ENCODE assay signal across 8 cellular contexts in the genomic region with DNA sequence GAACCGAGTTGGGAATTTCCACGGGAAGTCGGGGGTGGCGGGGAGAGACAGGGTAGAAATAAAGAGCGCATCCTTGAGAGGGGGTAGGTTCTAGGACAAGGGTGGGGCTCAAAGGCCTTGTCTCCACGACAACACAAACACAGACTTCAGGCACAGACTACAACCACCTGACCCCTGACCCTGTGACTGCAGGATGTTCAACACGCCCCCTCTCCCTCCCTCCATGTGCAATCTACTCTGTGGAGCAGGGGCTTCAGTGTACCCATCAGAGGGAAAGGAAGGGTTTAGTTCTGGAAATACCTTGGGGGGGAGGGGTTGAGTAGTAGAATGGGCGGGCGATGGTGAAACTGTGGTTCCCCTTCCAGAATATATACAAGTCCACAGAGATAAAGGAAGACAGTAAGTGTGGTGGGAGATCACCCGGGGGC. TPM values are rescaled to one million over a fixed set of nuclear protein-coding genes. Genes with fewer than 3 reads are reported as not detected.
A peak's percentile ranks its signal among the peaks of the same experiment; 100 is the strongest.
DNase-seq lines count a peak whose midpoint lies in the region; ATAC-seq and TF ChIP-seq lines count a peak whose summit lies in the region.

No MANE protein-coding gene starts in this region.

- H3K4me3 ChIP-seq in left ventricle myocardium inferior (peak overlapping the region; percentile 88), psoas muscle (peak overlapping the region; percentile 98)

- TF ChIP-seq CTCF in left ventricle myocardium inferior (IDR thresholded peaks at IDR 0.05; ENCODE audit: borderline replicate concordance) (no peak), psoas muscle (IDR thresholded peaks at IDR 0.05) (no peak)

- peak overlapping the region; percentile 96 for H3K27ac ChIP-seq in left ventricle myocardium inferior (replicated peaks)
- H3K27ac ChIP-seq in psoas muscle: peak overlapping the region; percentile 91

- H3K4me3 Mint-ChIP-seq in IgD-negative memory B cell: peak overlapping the region; percentile 97 to 99 (median 98)

- peaks cover 20% of the 10 kb centered on the region for H3K36me3 ChIP-seq in left ventricle myocardium inferior
- H3K36me3 ChIP-seq in psoas muscle (ENCODE audit: insufficient read depth in 1 of 2, low read depth in 1 of 2): peaks cover 3 to 24% of the 10 kb centered on the region in 2 donors

- H3K9me3 ChIP-seq in left ventricle myocardium inferior (replicated peaks) (no peaks in the 10 kb centered on the region), psoas muscle (no peaks in the 10 kb centered on the region)

- peak; percentile 43 for DNase-seq in DMS114 treated with DMSO at 0.1 percent for 48 hours (lab: John Stamatoyannopoulos, UW; ENCODE audit: unreplicated experiment)
- DNase-seq in SKM-1 (lab: John Stamatoyannopoulos, UW; ENCODE audit: unreplicated experiment): peak; percentile 6
- peak; percentile 77 for DNase-seq in amniotic epithelial cell (ENCODE audit: low read depth)
- peak; percentile 60 for DNase-seq in left ventricle myocardium inferior
- peak; percentile 62 to 68 for DNase-seq in psoas muscle

- H3K27me3 Mint-ChIP-seq in IgD-negative memory B cell: no peaks in the 10 kb centered on the region

- H3K9me3 Mint-ChIP-seq in IgD-negative memory B cell: no peaks in the 10 kb centered on the region

- 3 to 5% (median 3%) methylated on average over 10 of the region's 10 CpGs for WGBS in psoas muscle, 3 donors

- H3K36me3 Mint-ChIP-seq in IgD-negative memory B cell: peaks cover 5% of the 10 kb centered on the region

- ATAC-seq in psoas muscle (peak in 2 of 4 donors; percentile 12 to 23), HG03565 (IDR thresholded peaks at IDR 0.05; ENCODE audit: unreplicated experiment) (no peak), HG02840 (IDR thresholded peaks at IDR 0.05; ENCODE audit: low FRiP score, unreplicated experiment) (no peak)

- H3K4me1 Mint-ChIP-seq in IgD-negative memory B cell: peaks cover 10 to 44% (median 38%) of the 10 kb centered on the region in 3 donors

- peak overlapping the region; percentile 98 to 100 (median 99) for H3K27ac Mint-ChIP-seq in IgD-negative memory B cell

- intact Hi-C loops in left ventricle myocardium inferior (cut with micrococcal nuclease) (no loop called here), psoas muscle (cut with DNase I) (loop anchor here (2.0 to 5.0 kb wide), 2 partner anchors 14 to 37 kb away; a partner anchor contains a TSS)

- H3K4me1 ChIP-seq in left ventricle myocardium inferior: peaks cover 88% of the 10 kb centered on the region
- peaks cover 40% of the 10 kb centered on the region for H3K4me1 ChIP-seq in psoas muscle

- H3K27me3 ChIP-seq in left ventricle myocardium inferior (ENCODE audit: low read depth) (no peaks in the 10 kb centered on the region), psoas muscle (ENCODE audit: insufficient read depth in 3 of 3, low read length in 2 of 3) (no peaks in the 10 kb centered on the region)

RNA-seq across cellular contexts. Expression of a gene that starts 0.7 kb away (rescaled TPM):
- polyA plus RNA-seq in IgD-negative memory B cell (605 TPM), psoas muscle (10 to 100 TPM in 2 of 3 donors, 1 to 10 TPM in 1; 7.9 to 16.1 (median 10.1) TPM)
- total RNA-seq in left ventricle myocardium inferior (92.3 TPM), psoas muscle (10 to 100 TPM; 24.4 to 37.4 (median 27.1) TPM)

RNA-seq across cellular contexts. Expression of a gene that starts 3.0 kb away (rescaled TPM):
- polyA plus RNA-seq in IgD-negative memory B cell (14.8 TPM), psoas muscle (1 to 10 TPM; 4.7 to 8.4 (median 5.7) TPM)
- total RNA-seq in left ventricle myocardium inferior (13.3 TPM), psoas muscle (10 to 100 TPM in 2 of 4 donors, 1 to 10 TPM in 2; 7.4 to 19.7 (median 10.1) TPM)

RNA-seq across cellular contexts. Expression of a gene that starts 8.2 kb away (rescaled TPM):
- polyA plus RNA-seq in IgD-negative memory B cell: 144 TPM
- 17.7 TPM for total RNA-seq in left ventricle myocardium inferior
- 10 to 100 TPM; 22.2 to 36.4 (median 34.2) TPM for total RNA-seq in psoas muscle
- 10 to 100 TPM; 39.3 to 76.8 (median 59.7) TPM for polyA plus RNA-seq in psoas muscle

RNA-seq across cellular contexts. Expression of a gene that starts 15.8 kb away (rescaled TPM):
- polyA plus RNA-seq in IgD-negative memory B cell: 19.0 TPM
- 59.4 TPM for total RNA-seq in left ventricle myocardium inferior
- 10 to 100 TPM; 44.5 to 58.3 (median 54.9) TPM for total RNA-seq in psoas muscle
- 10 to 100 TPM; 30.5 to 66.1 (median 51.9) TPM for polyA plus RNA-seq in psoas muscle

RNA-seq across cellular contexts. Expression of a gene that starts 25.1 kb away (rescaled TPM):
- 49.3 TPM for polyA plus RNA-seq in IgD-negative memory B cell
- total RNA-seq in left ventricle myocardium inferior: 47.8 TPM
- total RNA-seq in psoas muscle: 10 to 100 TPM; 57.2 to 87.6 (median 75.7) TPM
- polyA plus RNA-seq in psoas muscle: 100 to 1,000 TPM; 223 to 296 (median 248) TPM

Comparison
In these comparisons a context has a peak if more than half of its experiments do, and no peak if none do; other contexts are left out.
1. DNase-seq: peak in every context shown above with its lines; median percentile 77 in amniotic epithelial cell; 65 in psoas muscle; 60 in left ventricle myocardium inferior; 43 in DMS114 treated with DMSO at 0.1 percent for 48 hours; 6 in SKM-1.